33 cellular contexts compared by ENCODE assay signal in the genomic region with DNA sequence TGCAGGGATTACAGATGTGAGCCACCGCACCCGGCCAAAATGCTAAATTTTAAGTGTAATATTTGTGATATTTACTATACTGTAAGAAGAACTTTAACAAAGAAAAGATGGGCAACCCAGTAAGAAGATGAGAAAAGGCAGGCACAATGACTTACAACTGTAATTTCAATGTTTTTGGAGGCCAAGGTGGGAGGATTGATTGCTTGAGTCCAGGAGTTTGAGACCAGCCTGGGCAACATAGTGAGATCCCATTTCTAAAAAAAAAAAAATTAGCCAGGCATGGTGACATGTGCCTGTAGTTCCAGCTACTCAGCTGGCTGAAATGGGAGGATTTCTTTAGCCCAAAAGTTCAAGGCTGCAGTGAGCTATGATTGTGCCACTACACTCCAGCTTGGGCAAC. TPM values are rescaled to one million over a fixed set of nuclear protein-coding genes. Genes with fewer than 3 reads are reported as not detected.
"Had no signal": no experiment of that assay in that cellular context is flagged by ENCODE, and none has a peak within 500 bp of the region (broad histone marks: within the 10 kb centered on the region; RNA-seq: fewer than 3 reads in every experiment).

No MANE protein-coding gene starts in this region.

- H3K27me3 Mint-ChIP-seq: stimulated activated naive CD8-positive, alpha-beta T cell treated with anti-CD3 and anti-CD28 coated beads, Interleukin-15, amount 100 ng/mL, for 72 hours; stimulated activated naive CD8-positive, alpha-beta T cell treated with anti-CD3 and anti-CD28 coated beads, Interleukin-15, Interleukin-2, amounts not matched to agents 100 ng/mL and 50 ng/mL, for 24 hours; type B pancreatic cell had no signal

- DNase-seq: stimulated activated CD4-positive, alpha-beta T cell treated with anti-CD3 and anti-CD28 coated beads, Interleukin-2, amount 100 ng/mL, for 48 hours; stimulated activated CD4-positive, alpha-beta T cell treated with anti-CD3 and anti-CD28 coated beads, Interleukin-4, amount 100 ng/mL, for 1 hour; stimulated activated CD4-positive, alpha-beta T cell treated with anti-CD3 and anti-CD28 coated beads, Interleukin-4, amount 100 ng/mL, for 24 hours; stimulated activated CD4-positive, alpha-beta T cell treated with anti-CD3 and anti-CD28 coated beads, Interleukin-4, amount 100 ng/mL, for 4 hours; stimulated activated CD8-positive, alpha-beta memory T cell treated with anti-CD3 and anti-CD28 coated beads, Interleukin-4, amount 100 ng/mL, for 48 hours; stimulated activated naive B cell treated with anti-CD40 and anti-IgM and Interleukin-4, amounts not matched to agents 10 μg/mL and 1 μg/mL and 100 μg/mL, for 72 hours; stimulated activated naive CD4-positive, alpha-beta T cell; stimulated activated naive CD4-positive, alpha-beta T cell treated with Interleukin-2 at 50 U/mL for 16 hours; stimulated activated naive CD8-positive, alpha-beta T cell treated with anti-CD3 and anti-CD28 coated beads, Interleukin-15, amount 100 ng/mL, for 72 hours; stimulated activated naive CD8-positive, alpha-beta T cell treated with anti-CD3 and anti-CD28 coated beads, Interleukin-15, Interleukin-2, amounts not matched to agents 100 U/mL and 50 U/mL, for 24 hours; stomach; substantia nigra; testis; thyroid gland; tibial artery; transverse colon; trophoblast cell; upper lobe of left lung; upper lobe of right lung; uterus had no signal

- H3K27ac Mint-ChIP-seq: stimulated activated effector memory CD8-positive, alpha-beta T cell treated with anti-CD3 and anti-CD28 coated beads, Interleukin-12 subunit alpha, Interleukin-12 subunit beta, amount 100 ng/mL, for 72 hours; stimulated activated memory B cell treated with anti-CD40 and anti-IgM and Interleukin-4, amounts not matched to agents 10 μg/mL and 1 μg/mL and 100 μg/mL, for 72 hours; stimulated activated naive B cell treated with anti-CD40 and anti-IgM and Interleukin-4, amounts not matched to agents 10 μg/mL and 1 μg/mL and 100 μg/mL, for 72 hours; stimulated activated naive CD8-positive, alpha-beta T cell treated with anti-CD3 and anti-CD28 coated beads, Interleukin-15, Interleukin-2, amounts not matched to agents 100 ng/mL and 50 ng/mL, for 24 hours; type B pancreatic cell had no signal

- H3K4me1 ChIP-seq: stomach, suprapubic skin, testis, thyroid gland, tibial artery, tibial nerve, transverse colon, upper lobe of left lung, upper lobe of right lung, uterus, vagina had no signal

- H3K9me3 ChIP-seq: stomach, suprapubic skin, testis, thoracic aorta, thyroid gland, tibial artery, tibial nerve, transverse colon, upper lobe of left lung, upper lobe of right lung, uterus, vagina had no signal

- H3K4me3 ChIP-seq: stomach, suprapubic skin, testis, thoracic aorta, thyroid gland, tibial artery, tibial nerve, transverse colon, upper lobe of left lung, upper lobe of right lung, uterus, vagina had no signal

- FAIRE-seq: urothelium cell line had no signal

- H3K4me1 Mint-ChIP-seq: stimulated activated effector memory CD8-positive, alpha-beta T cell treated with anti-CD3 and anti-CD28 coated beads, Interleukin-12 subunit alpha, Interleukin-12 subunit beta, amount 100 ng/mL, for 72 hours; stimulated activated memory B cell treated with anti-CD40 and anti-IgM and Interleukin-4, amounts not matched to agents 10 μg/mL and 1 μg/mL and 100 μg/mL, for 72 hours; stimulated activated naive B cell treated with anti-CD40 and anti-IgM and Interleukin-4, amounts not matched to agents 10 μg/mL and 1 μg/mL and 100 μg/mL, for 72 hours had no signal

- H3K36me3 Mint-ChIP-seq: stimulated activated effector memory CD8-positive, alpha-beta T cell treated with anti-CD3 and anti-CD28 coated beads, Interleukin-12 subunit alpha, Interleukin-12 subunit beta, amount 100 ng/mL, for 72 hours; stimulated activated memory B cell treated with anti-CD40 and anti-IgM and Interleukin-4, amounts not matched to agents 10 μg/mL and 1 μg/mL and 100 μg/mL, for 72 hours; stimulated activated naive B cell treated with anti-CD40 and anti-IgM and Interleukin-4, amounts not matched to agents 10 μg/mL and 1 μg/mL and 100 μg/mL, for 72 hours; type B pancreatic cell had no signal

- H3K9me3 Mint-ChIP-seq: stimulated activated effector memory CD8-positive, alpha-beta T cell treated with anti-CD3 and anti-CD28 coated beads, Interleukin-12 subunit alpha, Interleukin-12 subunit beta, amount 100 ng/mL, for 72 hours; stimulated activated memory B cell treated with anti-CD40 and anti-IgM and Interleukin-4, amounts not matched to agents 10 μg/mL and 1 μg/mL and 100 μg/mL, for 72 hours; stimulated activated naive B cell treated with anti-CD40 and anti-IgM and Interleukin-4, amounts not matched to agents 10 μg/mL and 1 μg/mL and 100 μg/mL, for 72 hours; stimulated activated naive CD8-positive, alpha-beta T cell treated with anti-CD3 and anti-CD28 coated beads, Interleukin-15, amount 100 ng/mL, for 72 hours; stimulated activated naive CD8-positive, alpha-beta T cell treated with anti-CD3 and anti-CD28 coated beads, Interleukin-15, Interleukin-2, amounts not matched to agents 100 ng/mL and 50 ng/mL, for 24 hours; type B pancreatic cell had no signal

- H3K27me3 ChIP-seq: stomach, suprapubic skin, testis, thyroid gland, tibial nerve, transverse colon, upper lobe of left lung, upper lobe of right lung, uterus, vagina had no signal

- H3K27ac ChIP-seq: stomach, suprapubic skin, testis, thoracic aorta, thyroid gland, tibial artery, tibial nerve, transverse colon, upper lobe of left lung, upper lobe of right lung, uterus, vagina had no signal

- ATAC-seq: stimulated activated effector memory CD8-positive, alpha-beta T cell treated with anti-CD3 and anti-CD28 coated beads, Interleukin-12 subunit alpha, Interleukin-12 subunit beta, amount 100 ng/mL, for 72 hours; stimulated activated memory B cell treated with anti-CD40 and anti-IgM and Interleukin-4, amounts not matched to agents 10 μg/mL and 1 μg/mL and 100 μg/mL, for 72 hours; stimulated activated naive B cell treated with anti-CD40 and anti-IgM and Interleukin-4, amounts not matched to agents 10 μg/mL and 1 μg/mL and 100 μg/mL, for 72 hours; stimulated activated naive CD8-positive, alpha-beta T cell treated with anti-CD3 and anti-CD28 coated beads, Interleukin-15, amount 100 ng/mL, for 72 hours; stimulated activated naive CD8-positive, alpha-beta T cell treated with anti-CD3 and anti-CD28 coated beads, Interleukin-15, Interleukin-2, amounts not matched to agents 100 U/mL and 50 U/mL, for 24 hours; upper lobe of right lung had no signal

- H3K36me3 ChIP-seq: stomach, suprapubic skin, thoracic aorta, thyroid gland, tibial artery, tibial nerve, transverse colon, upper lobe of left lung, upper lobe of right lung, uterus, vagina had no signal

- H3K4me3 Mint-ChIP-seq: stimulated activated effector memory CD8-positive, alpha-beta T cell treated with anti-CD3 and anti-CD28 coated beads, Interleukin-12 subunit alpha, Interleukin-12 subunit beta, amount 100 ng/mL, for 72 hours; stimulated activated memory B cell treated with anti-CD40 and anti-IgM and Interleukin-4, amounts not matched to agents 10 μg/mL and 1 μg/mL and 100 μg/mL, for 72 hours; stimulated activated naive B cell treated with anti-CD40 and anti-IgM and Interleukin-4, amounts not matched to agents 10 μg/mL and 1 μg/mL and 100 μg/mL, for 72 hours; stimulated activated naive CD8-positive, alpha-beta T cell treated with anti-CD3 and anti-CD28 coated beads, Interleukin-15, amount 100 ng/mL, for 72 hours; stimulated activated naive CD8-positive, alpha-beta T cell treated with anti-CD3 and anti-CD28 coated beads, Interleukin-15, Interleukin-2, amounts not matched to agents 100 ng/mL and 50 ng/mL, for 24 hours; type B pancreatic cell had no signal

RNA-seq across cellular contexts. Expression of a gene that starts 42.2 kb away (rescaled TPM):
- total RNA-seq: subcutaneous adipose tissue, temporal lobe, thoracic aorta, thyroid gland, tibial nerve, transverse colon, upper lobe of right lung, ureter, urinary bladder, uterus, vagina had no signal
- polyA plus RNA-seq: stomach, urinary bladder had no signal
